8 cellular contexts compared by ENCODE assay signal in the genomic region with DNA sequence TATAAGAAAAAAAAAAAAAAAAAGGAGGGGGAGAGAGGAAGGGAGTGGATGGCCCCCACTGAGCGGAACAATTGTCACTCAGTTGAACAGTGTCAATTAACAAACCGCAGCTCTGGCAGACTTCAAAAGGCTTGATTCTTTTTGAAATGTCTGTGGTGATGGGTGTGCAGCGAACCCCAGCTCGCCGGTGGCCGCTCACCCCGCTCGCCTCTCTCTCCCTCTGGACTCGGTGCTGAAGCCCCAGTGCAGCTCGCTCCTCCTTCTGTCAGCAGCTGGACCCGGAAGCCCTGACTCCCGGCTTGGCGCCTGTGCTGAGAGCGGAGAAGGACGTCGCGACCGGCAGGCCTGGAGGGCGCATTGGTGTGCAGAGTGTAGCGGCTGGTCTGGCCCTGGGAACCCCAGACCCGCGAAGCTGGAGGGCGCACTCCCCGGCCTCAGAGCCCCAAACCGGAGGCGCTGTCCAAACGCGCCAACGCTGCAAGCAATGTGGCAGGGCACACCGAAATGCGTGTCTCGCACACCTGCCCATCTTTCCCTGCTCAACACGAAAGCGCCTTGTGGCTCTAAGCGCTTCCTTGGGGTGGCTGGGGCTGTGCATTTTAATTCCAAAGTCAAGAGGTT. TPM values are rescaled to one million over a fixed set of nuclear protein-coding genes. Genes with fewer than 3 reads are reported as not detected.
DNase-seq lines count a peak whose midpoint lies in the region; ATAC-seq and TF ChIP-seq lines count a peak whose summit lies in the region.

No MANE protein-coding gene starts in this region.

- no peak for TF ChIP-seq RAD21 in neural cell (conservative IDR thresholded peaks at IDR 0.05)

- no peaks in the 10 kb centered on the region for H3K9me3 ChIP-seq in neural cell (ENCODE audit: low read length)

- H3K27me3 Mint-ChIP-seq in T-cell, result peaks cover 68 to 83% of the 10 kb centered on the region in 2 donors

- H3K27me3 ChIP-seq in neural cell (ENCODE audit: insufficient read depth, low read depth, low read length), result peaks cover 100% of the 10 kb centered on the region

- TF ChIP-seq EP300 in neural cell (conservative IDR thresholded peaks at IDR 0.05; ENCODE audit: poor library complexity, severe bottlenecking), result no peak

- no peak overlapping the region for H2AFZ ChIP-seq in neural cell (ENCODE audit: low read depth, low read length)

- ATAC-seq in T-cell (replicated peaks in 1 of 4) (peak; percentile 50 to 73 (median 56)), esophagus mucosa (peak; percentile 51)

- H3K4me1 Mint-ChIP-seq in T-cell, result peaks cover 40 to 58% (median 45%) of the 10 kb centered on the region in 3 donors

- peak overlapping the region; percentile 27 for H3K4me3 ChIP-seq in neural cell (ENCODE audit: low read length)

- POLR2A ChIA-PET in T-cell (lab: Charles Lee), result interaction anchor here in 1 of 2 donors (1.2 kb wide), 1 partner anchor 22 kb away, joined by 3 read pairs; no protein-coding TSS in a partner anchor

- H4K20me1 ChIP-seq in neural cell (ENCODE audit: insufficient read depth), result no peaks in the 10 kb centered on the region

- no peak for TF ChIP-seq CTCF in neural cell (IDR thresholded peaks at IDR 0.05; ENCODE audit: poor library complexity, severe bottlenecking)

- DNase-seq in stimulated activated CD4-positive, alpha-beta T cell treated with anti-CD3 and anti-CD28 coated beads, Interleukin-4, amount 100 ng/mL, for 1 hour, result peak; percentile 24
- DNase-seq in stimulated activated CD4-positive, alpha-beta T cell treated with anti-CD3 and anti-CD28 coated beads, Interleukin-2, amount 100 ng/mL, for 48 hours, result no peak
- DNase-seq in T-cell (peak in 16 of 34 experiments; percentile 14 to 46 (median 29)), NCI-H1436 (lab: John Stamatoyannopoulos, UW) (no peak), UCSD-AML1 (lab: John Stamatoyannopoulos, UW; ENCODE audit: unreplicated experiment) (no peak), cerebellum (ENCODE audit: low spot score) (no peak)

- H3K27ac Mint-ChIP-seq in T-cell, result no peak overlapping the region

- no peaks in the 10 kb centered on the region for H3K9me2 ChIP-seq in neural cell (ENCODE audit: insufficient read depth, low read length)

- CTCF ChIA-PET in T-cell (lab: Charles Lee), result no interaction called here

- H3K4me3 Mint-ChIP-seq in T-cell, result peak overlapping the region; percentile 65 to 93 (median 70)

- no peaks in the 10 kb centered on the region for H3K36me3 Mint-ChIP-seq in T-cell

- no peaks in the 10 kb centered on the region for H3K36me3 ChIP-seq in neural cell (ENCODE audit: insufficient read depth, low read length)

- H3K27ac ChIP-seq in neural cell (ENCODE audit: low read length), result no peak overlapping the region

- H3K9me3 Mint-ChIP-seq in T-cell, result no peaks in the 10 kb centered on the region

- H3F3A ChIP-seq in neural cell (ENCODE audit: insufficient read depth, low read length, poor library complexity, severe bottlenecking), result peaks cover 4% of the 10 kb centered on the region

- H3K79me2 ChIP-seq in neural cell (replicated peaks; ENCODE audit: insufficient read depth, low read length), result no peaks in the 10 kb centered on the region

- H3K9ac ChIP-seq in neural cell (ENCODE audit: low read length), result no peak overlapping the region

- H3K4me2 ChIP-seq in neural cell (ENCODE audit: low read length), result no peak overlapping the region

TF ChIP-seq in neural cell, 6 proteins besides CTCF, POLR2A, EP300 and RAD21:
- TF ChIP-seq EZH2 (IDR thresholded peaks at IDR 0.05; ENCODE audit: borderline replicate concordance, insufficient read depth, low read length, poor library complexity, severe bottlenecking) (peak; percentile 64), POLR2AphosphoS5 (IDR thresholded peaks at IDR 0.05) (no peak), TAF1 (IDR thresholded peaks at IDR 0.05; ENCODE audit: low read depth) (no peak), MXI1 (conservative IDR thresholded peaks at IDR 0.05; ENCODE audit: poor library complexity, severe bottlenecking) (no peak)

RNA-seq across cellular contexts. Expression of a gene that starts 3.4 kb away (rescaled TPM):
- total RNA-seq in T-cell, result not detected
- not detected for total RNA-seq in esophagus mucosa
- not detected in 2 replicates for polyA plus RNA-seq in neural cell
- polyA minus RNA-seq in neural cell, result not detected in 2 replicates
- total RNA-seq in cerebellum, result 0.45 TPM

RNA-seq across cellular contexts. Expression of a gene that starts 23.1 kb away (rescaled TPM):
- total RNA-seq in T-cell (10 to 100 TPM; 30.1 to 44.0 (median 41.2) TPM), esophagus mucosa (17.7 TPM), cerebellum (13.1 TPM)
- polyA plus RNA-seq in neural cell, result 2.1 and 3.6 TPM in 2 replicates
- 2.2 and 2.4 TPM in 2 replicates for polyA minus RNA-seq in neural cell
